Comparison of ENCODE assay signal across 1 cellular context in genomic region chr9:98182069-98182820, GRCh38.
TF ChIP-seq lines count a peak whose summit lies in the region.

No MANE protein-coding gene starts in this region.

TF ChIP-seq in K562, 482 proteins besides CTCF, POLR2A, EP300 and RAD21 (continued from another document):
- TF ChIP-seq NR2F6 (CRISPR knock-in tag; IDR thresholded peaks at IDR 0.05) (no peak), ZNF586 (CRISPR knock-in tag; conservative IDR thresholded peaks at IDR 0.05) (no peak), ZNF584 (CRISPR knock-in tag; IDR thresholded peaks at IDR 0.05; ENCODE audit: low read depth) (0 out of 2 replicates have a peak, but pooled peaks have one; percentile 62), CEBPB (tag; IDR thresholded peaks at IDR 0.05) (no peak), HNRNPUL1 (IDR thresholded peaks at IDR 0.05; ENCODE audit: low read length) (no peak), ILF3 (IDR thresholded peaks at IDR 0.05; ENCODE audit: borderline replicate concordance) (no peak), NUFIP1 (IDR thresholded peaks at IDR 0.05; ENCODE audit: partially characterized antibody) (no peak), POLR2B (IDR thresholded peaks at IDR 0.05; ENCODE audit: low read depth, partially characterized antibody) (no peak), ARID2 (IDR thresholded peaks at IDR 0.05) (peak; percentile 20; the same call in 1 of the 2 replicates), E2F3 (CRISPR knock-in tag; IDR thresholded peaks at IDR 0.05) (0 out of 2 replicates have a peak, but pooled peaks have one; percentile 35), ZNF75A (CRISPR knock-in tag; IDR thresholded peaks at IDR 0.05) (no peak)
